In the genomic region with DNA sequence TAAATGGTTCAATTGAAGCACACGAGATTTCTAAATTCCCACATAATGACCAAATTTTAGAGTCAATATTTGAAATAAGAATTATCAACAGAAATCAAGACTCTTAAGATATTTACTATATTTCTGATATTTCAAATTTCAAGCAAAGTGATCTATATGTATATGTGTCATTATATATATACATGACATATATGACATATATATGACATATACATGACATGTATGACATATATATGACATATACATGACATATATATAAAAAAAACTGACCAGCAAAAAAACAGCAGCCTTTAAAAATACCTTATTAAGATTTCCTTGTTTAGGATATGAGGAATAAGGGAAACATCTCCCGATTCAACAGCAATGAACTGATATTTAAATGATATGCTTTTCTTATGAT, we compare ENCODE assay signal across 14 cellular contexts.
DNase-seq lines count a peak whose midpoint lies in the region; ATAC-seq, FAIRE-seq and TF ChIP-seq lines count a peak whose summit lies in the region.
"Had no signal": no experiment of that assay in that cellular context is flagged by ENCODE, and none has a peak within 500 bp of the region (broad histone marks: within the 10 kb centered on the region; RNA-seq: fewer than 3 reads in every experiment).

No MANE protein-coding gene starts in this region.

- no peaks in the 10 kb centered on the region for H3F3A ChIP-seq in GM23248 (ENCODE audit: insufficient read depth)

- peaks cover 16% of the 10 kb centered on the region for H3K4me1 Mint-ChIP-seq in WTC11
- peaks cover 9% of the 10 kb centered on the region for H3K4me1 Mint-ChIP-seq in Calu3 (ENCODE audit: low read depth, unreplicated experiment)

- no peaks in the 10 kb centered on the region for H3K9me3 ChIP-seq in GM23248 (ENCODE audit: low read depth)

- H3K27ac ChIP-seq in dorsolateral prefrontal cortex, result peak overlapping the region in 51 of 59 donors; percentile 10 to 99 (median 96)
- peak overlapping the region; percentile 64 for H3K27ac ChIP-seq in substantia nigra (ENCODE audit: low read depth, low read length, poor library complexity, severe bottlenecking)
- H3K27ac ChIP-seq in GM23248, result no peak overlapping the region
- H3K27ac ChIP-seq: C4-2B had no signal

- H3K4me3 ChIP-seq in dorsolateral prefrontal cortex (no peak overlapping the region), GM23248 (no peak overlapping the region)
- H3K4me3 ChIP-seq: GM12878 had no signal

- no peak overlapping the region for H3K4me2 ChIP-seq in GM23248 (ENCODE audit: unreplicated experiment)

- H3K27ac Mint-ChIP-seq in WTC11 (peak overlapping the region; percentile 19; the same call in 1 of the 2 replicates), Calu3 (ENCODE audit: unreplicated experiment) (no peak overlapping the region)
- H3K27ac Mint-ChIP-seq: CD4-positive, alpha-beta memory T cell; H9 had no signal

- no peak for DNase-seq in WTC11 (ENCODE audit: low spot score)
- DNase-seq in dorsolateral prefrontal cortex, result no peak
- DNase-seq in substantia nigra (lab: John Stamatoyannopoulos, UW), result no peak
- no peak for DNase-seq in GM23248
- DNase-seq in activated gamma-delta T cell (lab: John Stamatoyannopoulos, UW), result no peak
- DNase-seq in Calu3, result no peak
- DNase-seq: AML-193; CD4-positive, alpha-beta memory T cell; DMS79 treated with DMSO at 0.1 percent for 48 hours; H9 had no signal

- no peak overlapping the region for H2AFZ ChIP-seq in GM23248

- H3K36me3 Mint-ChIP-seq in WTC11, result no peaks in the 10 kb centered on the region
- H3K36me3 Mint-ChIP-seq in Calu3 (ENCODE audit: insufficient read depth, unreplicated experiment), result peaks cover 5% of the 10 kb centered on the region

- intact Hi-C loops in dorsolateral prefrontal cortex (cut with DNase I) (no loop called here), Calu3 (cut with micrococcal nuclease; ENCODE audit: unreplicated experiment) (no loop called here)

- no peaks in the 10 kb centered on the region for H3K79me2 ChIP-seq in GM23248 (ENCODE audit: insufficient read depth)

- no peaks in the 10 kb centered on the region for H3K9me3 Mint-ChIP-seq in WTC11
- no peaks in the 10 kb centered on the region for H3K9me3 Mint-ChIP-seq in Calu3 (ENCODE audit: low read depth, unreplicated experiment)
- H3K9me3 Mint-ChIP-seq: CD4-positive, alpha-beta memory T cell; H9 had no signal

- no TSS peak for BruUV-seq in Calu3 (replicated peaks; lab: Mats Ljungman, UMichigan)

- no peaks in the 10 kb centered on the region for H3K9me2 ChIP-seq in GM23248 (ENCODE audit: insufficient read depth)

- no peaks in the 10 kb centered on the region for H3K4me1 ChIP-seq in GM23248 (ENCODE audit: insufficient read depth)

- CTCF ChIA-PET in WTC11 (lab: Charles Lee) (no interaction called here), Calu3 (lab: Charles Lee) (no interaction called here)

- no peaks in the 10 kb centered on the region for H3K27me3 ChIP-seq in dorsolateral prefrontal cortex
- H3K27me3 ChIP-seq in GM23248 (replicated peaks; ENCODE audit: insufficient read depth), result no peaks in the 10 kb centered on the region

- H3K27me3 Mint-ChIP-seq in WTC11 (ENCODE audit: low read depth) (no peaks in the 10 kb centered on the region), Calu3 (ENCODE audit: unreplicated experiment) (no peaks in the 10 kb centered on the region)
- H3K27me3 Mint-ChIP-seq: CD4-positive, alpha-beta memory T cell had no signal

- H3K4me3 Mint-ChIP-seq in WTC11, result no peak overlapping the region
- no peak overlapping the region for H3K4me3 Mint-ChIP-seq in Calu3 (ENCODE audit: low read depth, unreplicated experiment)
- H3K4me3 Mint-ChIP-seq: CD4-positive, alpha-beta memory T cell; H9 had no signal

- no peak for TF ChIP-seq CTCF in WTC11 (IDR thresholded peaks at IDR 0.05)
- TF ChIP-seq CTCF in dorsolateral prefrontal cortex (IDR thresholded peaks at IDR 0.05 in 54 of 56, conservative IDR thresholded peaks at IDR 0.05 in 2 of 56; ENCODE audit: low read depth in 1 of 56, partially characterized antibody in 56 of 56), result no peak
- TF ChIP-seq CTCF in Calu3 (IDR thresholded peaks at IDR 0.05; ENCODE audit: unreplicated experiment), result no peak

- no peaks in the 10 kb centered on the region for H4K20me1 ChIP-seq in GM23248 (ENCODE audit: insufficient read depth)

- in situ Hi-C loops in GM23248 (cut with MboI), result no loop called here

- no peak overlapping the region for H3K9ac ChIP-seq in GM23248

- FAIRE-seq in G401.6 (lab: Jason Lieb, UNC), result peak; percentile 62
- FAIRE-seq: GM12878, H1 had no signal

- ATAC-seq in WTC11, result no peak
- ATAC-seq: GM12878 had no signal

- no peaks in the 10 kb centered on the region for H3K36me3 ChIP-seq in GM23248 (ENCODE audit: low read depth)

- WGBS in GM23248 (ENCODE audit: low coverage in 1 of 2, low lambda C conversion rate in 2 of 2, missing lambda C conversion rate in 2 of 2), 2 experiments, result 98 to 99% methylated on average over 2 of the region's 2 CpGs

- POLR2A ChIA-PET in WTC11 (lab: Charles Lee), result no interaction called here

TF ChIP-seq in WTC11, 78 proteins besides CTCF, POLR2A, EP300 and RAD21 (continues in another document):
- TF ChIP-seq, protein P1, sequence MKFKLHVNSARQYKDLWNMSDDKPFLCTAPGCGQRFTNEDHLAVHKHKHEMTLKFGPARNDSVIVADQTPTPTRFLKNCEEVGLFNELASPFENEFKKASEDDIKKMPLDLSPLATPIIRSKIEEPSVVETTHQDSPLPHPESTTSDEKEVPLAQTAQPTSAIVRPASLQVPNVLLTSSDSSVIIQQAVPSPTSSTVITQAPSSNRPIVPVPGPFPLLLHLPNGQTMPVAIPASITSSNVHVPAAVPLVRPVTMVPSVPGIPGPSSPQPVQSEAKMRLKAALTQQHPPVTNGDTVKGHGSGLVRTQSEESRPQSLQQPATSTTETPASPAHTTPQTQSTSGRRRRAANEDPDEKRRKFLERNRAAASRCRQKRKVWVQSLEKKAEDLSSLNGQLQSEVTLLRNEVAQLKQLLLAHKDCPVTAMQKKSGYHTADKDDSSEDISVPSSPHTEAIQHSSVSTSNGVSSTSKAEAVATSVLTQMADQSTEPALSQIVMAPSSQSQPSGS (CRISPR knock-in tag; IDR thresholded peaks at IDR 0.05; ENCODE audit: borderline replicate concordance, low read depth), result no peak
- TF ChIP-seq, protein P2, sequence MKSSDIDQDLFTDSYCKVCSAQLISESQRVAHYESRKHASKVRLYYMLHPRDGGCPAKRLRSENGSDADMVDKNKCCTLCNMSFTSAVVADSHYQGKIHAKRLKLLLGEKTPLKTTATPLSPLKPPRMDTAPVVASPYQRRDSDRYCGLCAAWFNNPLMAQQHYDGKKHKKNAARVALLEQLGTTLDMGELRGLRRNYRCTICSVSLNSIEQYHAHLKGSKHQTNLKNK (CRISPR knock-in tag; IDR thresholded peaks at IDR 0.05), result no peak
- TF ChIP-seq, protein P3, sequence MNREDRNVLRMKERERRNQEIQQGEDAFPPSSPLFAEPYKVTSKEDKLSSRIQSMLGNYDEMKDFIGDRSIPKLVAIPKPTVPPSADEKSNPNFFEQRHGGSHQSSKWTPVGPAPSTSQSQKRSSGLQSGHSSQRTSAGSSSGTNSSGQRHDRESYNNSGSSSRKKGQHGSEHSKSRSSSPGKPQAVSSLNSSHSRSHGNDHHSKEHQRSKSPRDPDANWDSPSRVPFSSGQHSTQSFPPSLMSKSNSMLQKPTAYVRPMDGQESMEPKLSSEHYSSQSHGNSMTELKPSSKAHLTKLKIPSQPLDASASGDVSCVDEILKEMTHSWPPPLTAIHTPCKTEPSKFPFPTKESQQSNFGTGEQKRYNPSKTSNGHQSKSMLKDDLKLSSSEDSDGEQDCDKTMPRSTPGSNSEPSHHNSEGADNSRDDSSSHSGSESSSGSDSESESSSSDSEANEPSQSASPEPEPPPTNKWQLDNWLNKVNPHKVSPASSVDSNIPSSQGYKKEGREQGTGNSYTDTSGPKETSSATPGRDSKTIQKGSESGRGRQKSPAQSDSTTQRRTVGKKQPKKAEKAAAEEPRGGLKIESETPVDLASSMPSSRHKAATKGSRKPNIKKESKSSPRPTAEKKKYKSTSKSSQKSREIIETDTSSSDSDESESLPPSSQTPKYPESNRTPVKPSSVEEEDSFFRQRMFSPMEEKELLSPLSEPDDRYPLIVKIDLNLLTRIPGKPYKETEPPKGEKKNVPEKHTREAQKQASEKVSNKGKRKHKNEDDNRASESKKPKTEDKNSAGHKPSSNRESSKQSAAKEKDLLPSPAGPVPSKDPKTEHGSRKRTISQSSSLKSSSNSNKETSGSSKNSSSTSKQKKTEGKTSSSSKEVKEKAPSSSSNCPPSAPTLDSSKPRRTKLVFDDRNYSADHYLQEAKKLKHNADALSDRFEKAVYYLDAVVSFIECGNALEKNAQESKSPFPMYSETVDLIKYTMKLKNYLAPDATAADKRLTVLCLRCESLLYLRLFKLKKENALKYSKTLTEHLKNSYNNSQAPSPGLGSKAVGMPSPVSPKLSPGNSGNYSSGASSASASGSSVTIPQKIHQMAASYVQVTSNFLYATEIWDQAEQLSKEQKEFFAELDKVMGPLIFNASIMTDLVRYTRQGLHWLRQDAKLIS (CRISPR knock-in tag; IDR thresholded peaks at IDR 0.05; ENCODE audit: borderline replicate concordance), result no peak
- no peak for TF ChIP-seq CREM (CRISPR knock-in tag; IDR thresholded peaks at IDR 0.05)
